In genomic region chr9:99103909-99104458, GRCh38 we compare ENCODE assay signal across 9 cellular contexts. TPM values are rescaled to one million over a fixed set of nuclear protein-coding genes. Genes with fewer than 3 reads are reported as not detected.
DNase-seq lines count a peak whose midpoint lies in the region; ATAC-seq, FAIRE-seq and TF ChIP-seq lines count a peak whose summit lies in the region.
"Had no signal": no experiment of that assay in that cellular context is flagged by ENCODE, and none has a peak within 500 bp of the region (broad histone marks: within the 10 kb centered on the region; RNA-seq: fewer than 3 reads in every experiment).

No MANE protein-coding gene starts in this region.

- peaks cover 3% of the 10 kb centered on the region for H3K9me3 Mint-ChIP-seq in astrocyte (ENCODE audit: unreplicated experiment)
- peaks cover 3% of the 10 kb centered on the region for H3K9me3 Mint-ChIP-seq in stimulated activated effector memory CD8-positive, alpha-beta T cell treated with anti-CD3 and anti-CD28 coated beads, Interleukin-12 subunit alpha, Interleukin-12 subunit beta, amount 100 ng/mL, for 72 hours

- peak; percentile 44 for DNase-seq in activated T-cell treated with anti-CD3 and anti-CD28 coated beads, Interleukin-2, amount 50 U/mL, for 1 hour
- DNase-seq in activated T-cell treated with anti-CD3 and anti-CD28 coated beads for 4 hours (no peak), astrocyte (ENCODE audit: low read depth) (peak; percentile 32), NCI-H446 (lab: John Stamatoyannopoulos, UW) (no peak)
- DNase-seq in stimulated activated effector memory CD8-positive, alpha-beta T cell treated with anti-CD3 and anti-CD28 coated beads, Interleukin-12 subunit alpha, Interleukin-12 subunit beta, amount 100 ng/mL, for 72 hours (ENCODE audit: low spot score in 2 of 2) = no peak

- no peak for FAIRE-seq in astrocyte (lab: Jason Lieb, UNC)
- FAIRE-seq: G401.6 had no signal

- H2AFZ ChIP-seq in astrocyte (ENCODE audit: low read depth, low read length) = peak overlapping the region; percentile 94

- H3K9me3 ChIP-seq in astrocyte (ENCODE audit: insufficient read depth, low read depth, low read length) (no peaks in the 10 kb centered on the region), iPS-18c (ENCODE audit: control insufficient read depth, insufficient read depth, low read length) (no peaks in the 10 kb centered on the region)

- H3K4me1 Mint-ChIP-seq in astrocyte (ENCODE audit: low read depth, unreplicated experiment) = peaks cover 38% of the 10 kb centered on the region
- peaks cover 66% of the 10 kb centered on the region for H3K4me1 Mint-ChIP-seq in stimulated activated effector memory CD8-positive, alpha-beta T cell treated with anti-CD3 and anti-CD28 coated beads, Interleukin-12 subunit alpha, Interleukin-12 subunit beta, amount 100 ng/mL, for 72 hours

- TF ChIP-seq CTCF in astrocyte (IDR thresholded peaks at IDR 0.05; ENCODE audit: insufficient read depth, low read depth, low read length) = no peak

- H3K4me1 ChIP-seq in astrocyte (ENCODE audit: insufficient read depth, low read length) = peaks cover 21% of the 10 kb centered on the region

- ATAC-seq in stimulated activated effector memory CD8-positive, alpha-beta T cell treated with anti-CD3 and anti-CD28 coated beads, Interleukin-12 subunit alpha, Interleukin-12 subunit beta, amount 100 ng/mL, for 72 hours = no peak
- ATAC-seq in HG02759 (IDR thresholded peaks at IDR 0.05; ENCODE audit: unreplicated experiment) = no peak
- ATAC-seq in GM21515 (IDR thresholded peaks at IDR 0.05; ENCODE audit: unreplicated experiment) = no peak

- peaks cover 31% of the 10 kb centered on the region for H4K20me1 ChIP-seq in astrocyte (ENCODE audit: insufficient read depth, low read length)

- H3K4me3 ChIP-seq in astrocyte (ENCODE audit: insufficient read depth, low read depth, low read length) (peak overlapping the region; percentile 74), iPS-18c (ENCODE audit: insufficient read depth, low read depth, low read length) (peak overlapping the region; percentile 65)

- no peaks in the 10 kb centered on the region for H3K36me3 ChIP-seq in astrocyte (ENCODE audit: insufficient read depth, low read length)

- H3K27ac ChIP-seq in astrocyte (ENCODE audit: low read depth, low read length) = peak overlapping the region; percentile 83

- H3K27me3 ChIP-seq in astrocyte (ENCODE audit: insufficient read depth, low read length) = no peaks in the 10 kb centered on the region

- H3K9ac ChIP-seq in astrocyte (ENCODE audit: low read length) = peak overlapping the region; percentile 88

- H3K79me2 ChIP-seq in astrocyte (ENCODE audit: insufficient read depth, low read length) = peaks cover 36% of the 10 kb centered on the region

- peak overlapping the region; percentile 100 for H3K4me2 ChIP-seq in astrocyte (ENCODE audit: low read length)

- H3K4me3 Mint-ChIP-seq in astrocyte (ENCODE audit: unreplicated experiment) = peak overlapping the region; percentile 81
- H3K4me3 Mint-ChIP-seq in stimulated activated effector memory CD8-positive, alpha-beta T cell treated with anti-CD3 and anti-CD28 coated beads, Interleukin-12 subunit alpha, Interleukin-12 subunit beta, amount 100 ng/mL, for 72 hours = peak overlapping the region; percentile 88

- no peaks in the 10 kb centered on the region for H3K36me3 Mint-ChIP-seq in astrocyte (ENCODE audit: low read depth, unreplicated experiment)
- H3K36me3 Mint-ChIP-seq in stimulated activated effector memory CD8-positive, alpha-beta T cell treated with anti-CD3 and anti-CD28 coated beads, Interleukin-12 subunit alpha, Interleukin-12 subunit beta, amount 100 ng/mL, for 72 hours = peaks cover 12% of the 10 kb centered on the region

- H3K27ac Mint-ChIP-seq in astrocyte (ENCODE audit: unreplicated experiment) = peak overlapping the region; percentile 87
- peak overlapping the region; percentile 95 for H3K27ac Mint-ChIP-seq in stimulated activated effector memory CD8-positive, alpha-beta T cell treated with anti-CD3 and anti-CD28 coated beads, Interleukin-12 subunit alpha, Interleukin-12 subunit beta, amount 100 ng/mL, for 72 hours

- H3K27me3 Mint-ChIP-seq in astrocyte (ENCODE audit: low read depth, unreplicated experiment) = no peaks in the 10 kb centered on the region

RNA-seq across cellular contexts. Expression of gene TGFBR1, which starts 0.9 kb away (rescaled TPM):
- total RNA-seq in astrocyte = 203 and 213 TPM in 2 replicates

Comparison
In these comparisons a context has a peak if more than half of its experiments do, and no peak if none do; other contexts are left out.
1. DNase-seq: peak in activated T-cell treated with anti-CD3 and anti-CD28 coated beads, Interleukin-2, amount 50 U/mL, for 1 hour (single experiment) and astrocyte (single experiment); none in activated T-cell treated with anti-CD3 and anti-CD28 coated beads for 4 hours (single experiment), stimulated activated effector memory CD8-positive, alpha-beta T cell treated with anti-CD3 and anti-CD28 coated beads, Interleukin-12 subunit alpha, Interleukin-12 subunit beta, amount 100 ng/mL, for 72 hours (0 of 2) and NCI-H446 (0 of 2).